In the genomic region with DNA sequence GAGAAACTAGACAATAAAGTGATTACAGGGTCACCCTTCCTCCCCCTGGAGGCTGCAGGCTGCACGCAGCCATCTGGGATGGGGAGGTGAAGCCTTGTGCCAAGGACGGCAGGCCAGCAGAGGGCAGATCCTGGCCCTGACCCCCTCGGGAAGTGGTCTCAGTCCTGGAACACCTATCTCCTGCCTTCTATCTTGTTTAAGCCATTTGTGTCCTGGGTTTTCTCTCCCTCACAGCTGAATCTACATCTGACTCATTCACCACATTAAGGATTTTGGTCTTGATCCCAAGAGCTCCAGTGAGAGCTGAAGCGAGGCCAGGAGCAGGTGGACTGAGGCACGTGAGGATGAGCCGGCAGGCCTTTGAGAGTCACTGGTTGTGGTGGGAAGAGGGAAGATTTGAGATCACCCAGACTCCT, we compare ENCODE assay signal across 8 cellular contexts. TPM values are rescaled to one million over a fixed set of nuclear protein-coding genes. Genes with fewer than 3 reads are reported as not detected.
DNase-seq lines count a peak whose midpoint lies in the region; ATAC-seq, FAIRE-seq and TF ChIP-seq lines count a peak whose summit lies in the region.

No MANE protein-coding gene starts in this region.

- no peak overlapping the region for H3K9ac ChIP-seq in NT2/D1 (ENCODE audit: insufficient read length, low read depth)

- H3K4me3 ChIP-seq in NT2/D1 (ENCODE audit: insufficient read length, low read depth) (no peak overlapping the region), pancreas (no peak overlapping the region)

- FAIRE-seq in pancreas (lab: Jason Lieb, UNC) = no peak

- no peaks in the 10 kb centered on the region for H3K9me3 Mint-ChIP-seq in osteocyte (ENCODE audit: unreplicated experiment)

- H3K4me1 ChIP-seq in NT2/D1 (ENCODE audit: insufficient read depth, insufficient read length) = peaks cover 3% of the 10 kb centered on the region
- H3K4me1 ChIP-seq in pancreas = peaks cover 8 to 14% (median 11%) of the 10 kb centered on the region in 3 donors

- no peak overlapping the region for H3K27ac Mint-ChIP-seq in osteocyte (ENCODE audit: unreplicated experiment)

- no peaks in the 10 kb centered on the region for H3K36me3 ChIP-seq in NT2/D1 (ENCODE audit: insufficient read depth, insufficient read length, low read length)
- no peaks in the 10 kb centered on the region for H3K36me3 ChIP-seq in pancreas

- H3K4me3 Mint-ChIP-seq in osteocyte (ENCODE audit: unreplicated experiment) = no peak overlapping the region

- H3K4me1 Mint-ChIP-seq in osteocyte (ENCODE audit: unreplicated experiment) = peaks cover 6% of the 10 kb centered on the region

- H3K9me3 ChIP-seq in NT2/D1 (ENCODE audit: insufficient read depth, low read length) = no peaks in the 10 kb centered on the region
- H3K9me3 ChIP-seq in pancreas = no peaks in the 10 kb centered on the region

- ATAC-seq in pancreas = peak; percentile 60 to 71 (median 66)
- ATAC-seq in GM21526 (IDR thresholded peaks at IDR 0.05; ENCODE audit: low FRiP score, unreplicated experiment) = no peak

- TF ChIP-seq CTCF in GM12872 (IDR thresholded peaks at IDR 0.05; ENCODE audit: insufficient read depth, low read depth, low read length) (peak; percentile 32; the same call in 1 of the 3 replicates), pancreas (IDR thresholded peaks at IDR 0.05) (no peak), osteocyte (IDR thresholded peaks at IDR 0.05) (no peak)

- TF ChIP-seq POLR2A in erythroblast (IDR thresholded peaks at IDR 0.05; ENCODE audit: low read length) = no peak

- H3K27me3 ChIP-seq in NT2/D1 (ENCODE audit: insufficient read depth, insufficient read length) (no peaks in the 10 kb centered on the region), pancreas (no peaks in the 10 kb centered on the region)

- H3K36me3 Mint-ChIP-seq in osteocyte (ENCODE audit: unreplicated experiment) = peaks cover 9% of the 10 kb centered on the region

- WGBS in pancreas, 2 donors = 30 to 37% methylated on average over 6 of the region's 6 CpGs

- DNase-seq in NT2/D1 (ENCODE audit: low read depth, low spot score) = peak; percentile 56
- peak; percentile 49 to 51 for DNase-seq in erythroblast (lab: John Stamatoyannopoulos, UW)
- DNase-seq in pancreas = peak in 3 of 6 donors; percentile 48 to 56 (median 50)
- no peak for DNase-seq in cortex of kidney (lab: John Stamatoyannopoulos, UW)
- no peak for DNase-seq in osteocyte (ENCODE audit: extremely low spot score, unreplicated experiment)
- no peak for DNase-seq in activated effector memory CD4-positive, alpha-beta T cell treated with Interleukin-2 at 50 U/mL for 16 hours

- intact Hi-C loops in pancreas (cut with DNase I) = no loop called here

- H3K27ac ChIP-seq in pancreas = peak overlapping the region in 1 of 4 donors; percentile 34

- peaks cover 8% of the 10 kb centered on the region for H3K27me3 Mint-ChIP-seq in osteocyte (ENCODE audit: unreplicated experiment)

RNA-seq across cellular contexts. Expression of gene PARP12, which starts 16.4 kb away (rescaled TPM):
- total RNA-seq in pancreas (10 to 100 TPM; 10.8 to 34.8 (median 21.3) TPM), osteocyte (26.9 and 27.5 TPM in 2 replicates)
- polyA plus RNA-seq in pancreas = 10 to 100 TPM; 26.9 to 30.8 TPM

Comparison
In these comparisons a context has a peak if more than half of its experiments do, and no peak if none do; other contexts are left out.
1. DNase-seq: peak in NT2/D1 (single experiment) and erythroblast (2 of 2); none in cortex of kidney (single experiment), osteocyte (single experiment) and activated effector memory CD4-positive, alpha-beta T cell treated with Interleukin-2 at 50 U/mL for 16 hours (single experiment).